3 cellular contexts compared by ENCODE assay signal in genomic region chr3:191280111-191280510, GRCh38.
TF ChIP-seq lines count a peak whose summit lies in the region.

No MANE protein-coding gene starts in this region.

TF ChIP-seq in SK-N-SH, 30 proteins besides CTCF, POLR2A, EP300 and RAD21 (continues in another document):
- no peak for TF ChIP-seq GATA2 (CRISPR knock-in tag; IDR thresholded peaks at IDR 0.05)
- TF ChIP-seq MXI1 (IDR thresholded peaks at IDR 0.05; ENCODE audit: low read depth, low read length) = no peak
- no peak for TF ChIP-seq TCF12 (IDR thresholded peaks at IDR 0.05)
- no peak for TF ChIP-seq RCOR1 (IDR thresholded peaks at IDR 0.05; ENCODE audit: low read length)
- TF ChIP-seq NFIC (IDR thresholded peaks at IDR 0.05; ENCODE audit: borderline replicate concordance) = no peak
- TF ChIP-seq ELF1 (IDR thresholded peaks at IDR 0.05) = no peak
- no peak for TF ChIP-seq TEAD4 (IDR thresholded peaks at IDR 0.05; ENCODE audit: borderline replicate concordance, insufficient read depth)
- no peak for TF ChIP-seq USF2 (IDR thresholded peaks at IDR 0.05; ENCODE audit: borderline replicate concordance, low read depth, low read length)
- no peak for TF ChIP-seq PBX3 (IDR thresholded peaks at IDR 0.05)
- no peak for TF ChIP-seq MAX (IDR thresholded peaks at IDR 0.05; ENCODE audit: low read depth)
- TF ChIP-seq FOSL2 (IDR thresholded peaks at IDR 0.05; ENCODE audit: borderline replicate concordance, low read depth) = no peak
- no peak for TF ChIP-seq YY1 (IDR thresholded peaks at IDR 0.05; ENCODE audit: low read depth)
- TF ChIP-seq TAF1 (IDR thresholded peaks at IDR 0.05; ENCODE audit: borderline replicate concordance, low read depth, low read length) = no peak
- no peak for TF ChIP-seq REST (IDR thresholded peaks at IDR 0.05; ENCODE audit: low read depth, low read length)
- no peak for TF ChIP-seq SMC3 (IDR thresholded peaks at IDR 0.05; ENCODE audit: low read depth, low read length)
- TF ChIP-seq SIN3A (IDR thresholded peaks at IDR 0.05; ENCODE audit: borderline replicate concordance, low read depth, low read length) = no peak
- no peak for TF ChIP-seq EZH2phosphoT487 (IDR thresholded peaks at IDR 0.05; ENCODE audit: borderline replicate concordance, low read depth)
- TF ChIP-seq RXRA (IDR thresholded peaks at IDR 0.05; ENCODE audit: borderline replicate concordance, low read depth) = no peak

TF ChIP-seq in SK-N-SH treated with all-trans-retinoic acid at 6 μM for 48 hours, 23 proteins besides CTCF, POLR2A, EP300 and RAD21:
- TF ChIP-seq CREB5 (CRISPR knock-in tag; IDR thresholded peaks at IDR 0.05; ENCODE audit: low read depth) = no peak
- no peak for TF ChIP-seq PPARA (CRISPR knock-in tag; IDR thresholded peaks at IDR 0.05; ENCODE audit: borderline replicate concordance)
- no peak for TF ChIP-seq ESRRG (CRISPR knock-in tag; IDR thresholded peaks at IDR 0.05)
- no peak for TF ChIP-seq ZNF8 (CRISPR knock-in tag; IDR thresholded peaks at IDR 0.05)

TF ChIP-seq in GM12878, 131 proteins besides CTCF, POLR2A, EP300 and RAD21:
- no peak for TF ChIP-seq ASH2L (IDR thresholded peaks at IDR 0.05; ENCODE audit: borderline replicate concordance, low read depth)
